1 cellular context compared by ENCODE assay signal in the genomic region with DNA sequence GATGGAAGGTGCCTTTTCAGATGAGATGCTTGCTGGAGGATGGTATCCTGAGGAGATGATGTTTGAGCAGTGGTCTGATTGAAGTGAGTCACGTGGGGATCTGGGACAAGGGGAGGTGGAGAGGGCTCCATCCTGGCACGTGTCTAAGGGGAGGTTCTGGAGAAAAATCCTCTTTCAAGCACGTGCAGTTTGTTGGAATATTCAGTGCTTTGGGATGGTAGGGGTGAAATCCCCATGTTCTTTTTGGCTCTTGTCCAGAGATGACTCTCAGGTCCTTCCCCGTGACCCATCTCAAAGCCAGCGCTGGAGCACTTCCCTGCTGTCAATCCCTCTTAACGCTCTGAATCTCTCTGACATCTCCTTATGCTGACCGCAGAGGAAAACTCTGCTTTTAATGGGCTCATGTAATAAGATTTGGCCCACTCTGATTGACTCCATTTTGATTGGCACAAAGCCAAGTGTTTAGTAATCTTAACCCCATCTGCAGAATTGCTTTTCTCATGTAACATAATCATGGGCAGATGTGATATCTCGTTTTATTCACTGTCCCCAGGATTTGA.
TF ChIP-seq lines count a peak whose summit lies in the region.

No MANE protein-coding gene starts in this region.

TF ChIP-seq in HEK293, 187 proteins besides CTCF, POLR2A, EP300 and RAD21 (continued from another document and continues in another):
- TF ChIP-seq, protein P1, sequence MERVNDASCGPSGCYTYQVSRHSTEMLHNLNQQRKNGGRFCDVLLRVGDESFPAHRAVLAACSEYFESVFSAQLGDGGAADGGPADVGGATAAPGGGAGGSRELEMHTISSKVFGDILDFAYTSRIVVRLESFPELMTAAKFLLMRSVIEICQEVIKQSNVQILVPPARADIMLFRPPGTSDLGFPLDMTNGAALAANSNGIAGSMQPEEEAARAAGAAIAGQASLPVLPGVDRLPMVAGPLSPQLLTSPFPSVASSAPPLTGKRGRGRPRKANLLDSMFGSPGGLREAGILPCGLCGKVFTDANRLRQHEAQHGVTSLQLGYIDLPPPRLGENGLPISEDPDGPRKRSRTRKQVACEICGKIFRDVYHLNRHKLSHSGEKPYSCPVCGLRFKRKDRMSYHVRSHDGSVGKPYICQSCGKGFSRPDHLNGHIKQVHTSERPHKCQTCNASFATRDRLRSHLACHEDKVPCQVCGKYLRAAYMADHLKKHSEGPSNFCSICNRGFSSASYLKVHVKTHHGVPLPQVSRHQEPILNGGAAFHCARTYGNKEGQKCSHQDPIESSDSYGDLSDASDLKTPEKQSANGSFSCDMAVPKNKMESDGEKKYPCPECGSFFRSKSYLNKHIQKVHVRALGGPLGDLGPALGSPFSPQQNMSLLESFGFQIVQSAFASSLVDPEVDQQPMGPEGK (tag by site-specific recombination; IDR thresholded peaks at IDR 0.05) = peak; percentile 45
- TF ChIP-seq GLIS2 (tag by site-specific recombination; IDR thresholded peaks at IDR 0.05) = no peak
- TF ChIP-seq, protein P2, sequence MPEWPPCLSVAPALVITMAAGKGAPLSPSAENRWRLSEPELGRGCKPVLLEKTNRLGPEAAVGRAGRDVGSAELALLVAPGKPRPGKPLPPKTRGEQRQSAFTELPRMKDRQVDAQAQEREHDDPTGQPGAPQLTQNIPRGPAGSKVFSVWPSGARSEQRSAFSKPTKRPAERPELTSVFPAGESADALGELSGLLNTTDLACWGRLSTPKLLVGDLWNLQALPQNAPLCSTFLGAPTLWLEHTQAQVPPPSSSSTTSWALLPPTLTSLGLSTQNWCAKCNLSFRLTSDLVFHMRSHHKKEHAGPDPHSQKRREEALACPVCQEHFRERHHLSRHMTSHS (tag by site-specific recombination; IDR thresholded peaks at IDR 0.05) = no peak
- TF ChIP-seq INSM2 (tag by site-specific recombination; IDR thresholded peaks at IDR 0.05) = 0 out of 2 replicates have a peak, but pooled peaks have one; percentile 15
- TF ChIP-seq ZNF341 (tag by site-specific recombination; IDR thresholded peaks at IDR 0.05; ENCODE audit: low read depth) = peak; percentile 14; the same call in 1 of the 2 replicates
- TF ChIP-seq ZNF629 (tag by site-specific recombination; IDR thresholded peaks at IDR 0.05) = peak; percentile 55
- no peak for TF ChIP-seq ZNF530 (tag by site-specific recombination; IDR thresholded peaks at IDR 0.05; ENCODE audit: low read depth)
- TF ChIP-seq ZNF777 (tag by site-specific recombination; IDR thresholded peaks at IDR 0.05; ENCODE audit: borderline replicate concordance) = no peak
- TF ChIP-seq ZNF580 (tag by site-specific recombination; IDR thresholded peaks at IDR 0.05) = no peak
- TF ChIP-seq ZNF366 (tag by site-specific recombination; conservative IDR thresholded peaks at IDR 0.05) = peak; percentile 64
- 0 out of 2 replicates have a peak, but pooled peaks have one; percentile 25 for TF ChIP-seq ZBTB48 (tag by site-specific recombination; IDR thresholded peaks at IDR 0.05)
- TF ChIP-seq ZNF302 (tag by site-specific recombination; IDR thresholded peaks at IDR 0.05; ENCODE audit: low read depth) = no peak
- TF ChIP-seq ZNF354C (tag by site-specific recombination; IDR thresholded peaks at IDR 0.05; ENCODE audit: borderline replicate concordance, low read depth) = no peak
- peak; percentile 97 for TF ChIP-seq MZF1 (tag by site-specific recombination; IDR thresholded peaks at IDR 0.05; ENCODE audit: borderline replicate concordance)
- TF ChIP-seq, protein P3, sequence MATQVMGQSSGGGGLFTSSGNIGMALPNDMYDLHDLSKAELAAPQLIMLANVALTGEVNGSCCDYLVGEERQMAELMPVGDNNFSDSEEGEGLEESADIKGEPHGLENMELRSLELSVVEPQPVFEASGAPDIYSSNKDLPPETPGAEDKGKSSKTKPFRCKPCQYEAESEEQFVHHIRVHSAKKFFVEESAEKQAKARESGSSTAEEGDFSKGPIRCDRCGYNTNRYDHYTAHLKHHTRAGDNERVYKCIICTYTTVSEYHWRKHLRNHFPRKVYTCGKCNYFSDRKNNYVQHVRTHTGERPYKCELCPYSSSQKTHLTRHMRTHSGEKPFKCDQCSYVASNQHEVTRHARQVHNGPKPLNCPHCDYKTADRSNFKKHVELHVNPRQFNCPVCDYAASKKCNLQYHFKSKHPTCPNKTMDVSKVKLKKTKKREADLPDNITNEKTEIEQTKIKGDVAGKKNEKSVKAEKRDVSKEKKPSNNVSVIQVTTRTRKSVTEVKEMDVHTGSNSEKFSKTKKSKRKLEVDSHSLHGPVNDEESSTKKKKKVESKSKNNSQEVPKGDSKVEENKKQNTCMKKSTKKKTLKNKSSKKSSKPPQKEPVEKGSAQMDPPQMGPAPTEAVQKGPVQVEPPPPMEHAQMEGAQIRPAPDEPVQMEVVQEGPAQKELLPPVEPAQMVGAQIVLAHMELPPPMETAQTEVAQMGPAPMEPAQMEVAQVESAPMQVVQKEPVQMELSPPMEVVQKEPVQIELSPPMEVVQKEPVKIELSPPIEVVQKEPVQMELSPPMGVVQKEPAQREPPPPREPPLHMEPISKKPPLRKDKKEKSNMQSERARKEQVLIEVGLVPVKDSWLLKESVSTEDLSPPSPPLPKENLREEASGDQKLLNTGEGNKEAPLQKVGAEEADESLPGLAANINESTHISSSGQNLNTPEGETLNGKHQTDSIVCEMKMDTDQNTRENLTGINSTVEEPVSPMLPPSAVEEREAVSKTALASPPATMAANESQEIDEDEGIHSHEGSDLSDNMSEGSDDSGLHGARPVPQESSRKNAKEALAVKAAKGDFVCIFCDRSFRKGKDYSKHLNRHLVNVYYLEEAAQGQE (tag by site-specific recombination; IDR thresholded peaks at IDR 0.05) = no peak
- TF ChIP-seq ZSCAN18 (tag by site-specific recombination; IDR thresholded peaks at IDR 0.05) = no peak
- TF ChIP-seq, protein P4, sequence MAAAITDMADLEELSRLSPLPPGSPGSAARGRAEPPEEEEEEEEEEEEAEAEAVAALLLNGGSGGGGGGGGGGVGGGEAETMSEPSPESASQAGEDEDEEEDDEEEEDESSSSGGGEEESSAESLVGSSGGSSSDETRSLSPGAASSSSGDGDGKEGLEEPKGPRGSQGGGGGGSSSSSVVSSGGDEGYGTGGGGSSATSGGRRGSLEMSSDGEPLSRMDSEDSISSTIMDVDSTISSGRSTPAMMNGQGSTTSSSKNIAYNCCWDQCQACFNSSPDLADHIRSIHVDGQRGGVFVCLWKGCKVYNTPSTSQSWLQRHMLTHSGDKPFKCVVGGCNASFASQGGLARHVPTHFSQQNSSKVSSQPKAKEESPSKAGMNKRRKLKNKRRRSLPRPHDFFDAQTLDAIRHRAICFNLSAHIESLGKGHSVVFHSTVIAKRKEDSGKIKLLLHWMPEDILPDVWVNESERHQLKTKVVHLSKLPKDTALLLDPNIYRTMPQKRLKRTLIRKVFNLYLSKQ (tag by site-specific recombination; IDR thresholded peaks at IDR 0.05; ENCODE audit: borderline replicate concordance) = no peak
- no peak for TF ChIP-seq HOXA7 (CRISPR knock-in tag; IDR thresholded peaks at IDR 0.05; ENCODE audit: borderline replicate concordance)
- TF ChIP-seq, protein P5, sequence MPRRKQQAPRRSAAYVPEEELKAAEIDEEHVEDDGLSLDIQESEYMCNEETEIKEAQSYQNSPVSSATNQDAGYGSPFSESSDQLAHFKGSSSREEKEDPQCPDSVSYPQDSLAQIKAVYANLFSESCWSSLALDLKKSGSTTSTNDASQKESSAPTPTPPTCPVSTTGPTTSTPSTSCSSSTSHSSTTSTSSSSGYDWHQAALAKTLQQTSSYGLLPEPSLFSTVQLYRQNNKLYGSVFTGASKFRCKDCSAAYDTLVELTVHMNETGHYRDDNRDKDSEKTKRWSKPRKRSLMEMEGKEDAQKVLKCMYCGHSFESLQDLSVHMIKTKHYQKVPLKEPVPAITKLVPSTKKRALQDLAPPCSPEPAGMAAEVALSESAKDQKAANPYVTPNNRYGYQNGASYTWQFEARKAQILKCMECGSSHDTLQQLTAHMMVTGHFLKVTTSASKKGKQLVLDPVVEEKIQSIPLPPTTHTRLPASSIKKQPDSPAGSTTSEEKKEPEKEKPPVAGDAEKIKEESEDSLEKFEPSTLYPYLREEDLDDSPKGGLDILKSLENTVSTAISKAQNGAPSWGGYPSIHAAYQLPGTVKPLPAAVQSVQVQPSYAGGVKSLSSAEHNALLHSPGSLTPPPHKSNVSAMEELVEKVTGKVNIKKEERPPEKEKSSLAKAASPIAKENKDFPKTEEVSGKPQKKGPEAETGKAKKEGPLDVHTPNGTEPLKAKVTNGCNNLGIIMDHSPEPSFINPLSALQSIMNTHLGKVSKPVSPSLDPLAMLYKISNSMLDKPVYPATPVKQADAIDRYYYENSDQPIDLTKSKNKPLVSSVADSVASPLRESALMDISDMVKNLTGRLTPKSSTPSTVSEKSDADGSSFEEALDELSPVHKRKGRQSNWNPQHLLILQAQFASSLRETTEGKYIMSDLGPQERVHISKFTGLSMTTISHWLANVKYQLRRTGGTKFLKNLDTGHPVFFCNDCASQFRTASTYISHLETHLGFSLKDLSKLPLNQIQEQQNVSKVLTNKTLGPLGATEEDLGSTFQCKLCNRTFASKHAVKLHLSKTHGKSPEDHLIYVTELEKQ (tag by site-specific recombination; IDR thresholded peaks at IDR 0.05; ENCODE audit: borderline replicate concordance) = peak; percentile 28; the same call in 1 of the 2 replicates
- TF ChIP-seq ZNF18 (tag by site-specific recombination; IDR thresholded peaks at IDR 0.05) = no peak
- no peak for TF ChIP-seq ZNF624 (tag by site-specific recombination; IDR thresholded peaks at IDR 0.05)
- no peak for TF ChIP-seq ZSCAN23 (tag by site-specific recombination; IDR thresholded peaks at IDR 0.05)
- TF ChIP-seq ZNF37A (tag by site-specific recombination; IDR thresholded peaks at IDR 0.05) = peak; percentile 78
- no peak for TF ChIP-seq KLF7 (tag by site-specific recombination; IDR thresholded peaks at IDR 0.05; ENCODE audit: borderline replicate concordance)
- TF ChIP-seq OVOL3 (tag by site-specific recombination; IDR thresholded peaks at IDR 0.05) = no peak
- peak; percentile 50; the same call in 1 of the 2 replicates for TF ChIP-seq BCL6B (tag by site-specific recombination; IDR thresholded peaks at IDR 0.05)
- TF ChIP-seq ZSCAN5A (tag by site-specific recombination; IDR thresholded peaks at IDR 0.05) = no peak
- TF ChIP-seq ZNF791 (tag by site-specific recombination; IDR thresholded peaks at IDR 0.05) = no peak
